9 cellular contexts compared by ENCODE assay signal in genomic region chr2:106566050-106566449, GRCh38.
DNase-seq lines count a peak whose midpoint lies in the region; ATAC-seq lines count a peak whose summit lies in the region.
"Had no signal": no experiment of that assay in that cellular context is flagged by ENCODE, and none has a peak within 500 bp of the region (broad histone marks: within the 10 kb centered on the region; RNA-seq: fewer than 3 reads in every experiment).

No MANE protein-coding gene starts in this region.

- peak overlapping the region; percentile 78 for H3K27ac Mint-ChIP-seq in activated CD4-positive, alpha-beta T cell treated with anti-CD3 and anti-CD28 coated beads for 36 hours
- no peak overlapping the region for H3K27ac Mint-ChIP-seq in immature natural killer cell
- no peak overlapping the region for H3K27ac Mint-ChIP-seq in activated T-helper 1 cell treated with anti-CD3 and anti-CD28 coated beads, Interleukin-12 subunit alpha, Interleukin-12 subunit beta, Interleukin-2, Interleukin-4 antibody, amounts not matched to agents 30 ng/mL and 10 ng/mL and 1 ng/mL, durations not matched to agents 14 hours and 24 hours and 36 hours

- peaks cover under 1% of the 10 kb centered on the region for H3K27me3 Mint-ChIP-seq in activated CD4-positive, alpha-beta T cell treated with anti-CD3 and anti-CD28 coated beads for 36 hours
- peaks cover 0 to 10% (median 8%) of the 10 kb centered on the region in 3 donors for H3K27me3 Mint-ChIP-seq in immature natural killer cell (ENCODE audit: low read depth in 3 of 3)
- H3K27me3 Mint-ChIP-seq in activated T-helper 1 cell treated with anti-CD3 and anti-CD28 coated beads, Interleukin-12 subunit alpha, Interleukin-12 subunit beta, Interleukin-2, Interleukin-4 antibody, amounts not matched to agents 30 ng/mL and 10 ng/mL and 1 ng/mL, durations not matched to agents 14 hours and 24 hours and 36 hours (ENCODE audit: insufficient read depth): peaks cover 2% of the 10 kb centered on the region

- H3K9me3 Mint-ChIP-seq in activated CD4-positive, alpha-beta T cell treated with anti-CD3 and anti-CD28 coated beads for 36 hours (ENCODE audit: low read depth): no peaks in the 10 kb centered on the region
- no peaks in the 10 kb centered on the region for H3K9me3 Mint-ChIP-seq in immature natural killer cell
- no peaks in the 10 kb centered on the region for H3K9me3 Mint-ChIP-seq in activated T-helper 1 cell treated with anti-CD3 and anti-CD28 coated beads, Interleukin-12 subunit alpha, Interleukin-12 subunit beta, Interleukin-2, Interleukin-4 antibody, amounts not matched to agents 30 ng/mL and 10 ng/mL and 1 ng/mL, durations not matched to agents 14 hours and 24 hours and 36 hours

- H3K36me3 Mint-ChIP-seq in activated CD4-positive, alpha-beta T cell treated with anti-CD3 and anti-CD28 coated beads for 36 hours (ENCODE audit: low read depth): no peaks in the 10 kb centered on the region
- H3K36me3 Mint-ChIP-seq in immature natural killer cell: peaks cover 0 to 4% (median 0%) of the 10 kb centered on the region in 3 donors
- no peaks in the 10 kb centered on the region for H3K36me3 Mint-ChIP-seq in activated T-helper 1 cell treated with anti-CD3 and anti-CD28 coated beads, Interleukin-12 subunit alpha, Interleukin-12 subunit beta, Interleukin-2, Interleukin-4 antibody, amounts not matched to agents 30 ng/mL and 10 ng/mL and 1 ng/mL, durations not matched to agents 14 hours and 24 hours and 36 hours (ENCODE audit: low read depth)

- H3K4me1 Mint-ChIP-seq in activated CD4-positive, alpha-beta T cell treated with anti-CD3 and anti-CD28 coated beads for 36 hours: peaks cover 29% of the 10 kb centered on the region
- H3K4me1 Mint-ChIP-seq in immature natural killer cell: no peaks in the 10 kb centered on the region
- peaks cover 5% of the 10 kb centered on the region for H3K4me1 Mint-ChIP-seq in activated T-helper 1 cell treated with anti-CD3 and anti-CD28 coated beads, Interleukin-12 subunit alpha, Interleukin-12 subunit beta, Interleukin-2, Interleukin-4 antibody, amounts not matched to agents 30 ng/mL and 10 ng/mL and 1 ng/mL, durations not matched to agents 14 hours and 24 hours and 36 hours (ENCODE audit: low read depth)

- peak; percentile 83 for DNase-seq in activated CD4-positive, alpha-beta T cell treated with anti-CD3 and anti-CD28 coated beads for 36 hours
- DNase-seq in activated CD4-positive, alpha-beta T cell treated with anti-CD3 and anti-CD28 coated beads, Interleukin-2, amount 50 U/mL, for 1 hour: no peak
- DNase-seq in SK-N-DZ (ENCODE audit: low spot score): peak; percentile 21
- peak; percentile 92 for DNase-seq in islet precursor cell
- peak; percentile 15 for DNase-seq in stimulated activated CD8-positive, alpha-beta memory T cell treated with anti-CD3 and anti-CD28 coated beads, Interleukin-4, amount 100 ng/mL, for 24 hours (ENCODE audit: low read depth)
- no peak for DNase-seq in immature natural killer cell
- DNase-seq in activated T-helper 1 cell treated with anti-CD3 and anti-CD28 coated beads, Interleukin-12 subunit alpha, Interleukin-12 subunit beta, Interleukin-2, Interleukin-4 antibody, amounts not matched to agents 30 ng/mL and 10 ng/mL and 1 ng/mL, durations not matched to agents 14 hours and 24 hours and 36 hours (ENCODE audit: low spot score): no peak
- DNase-seq: NCI-H1092 had no signal

- POLR2A ChIA-PET in activated CD4-positive, alpha-beta T cell treated with anti-CD3 and anti-CD28 coated beads for 36 hours (lab: Charles Lee): interaction anchor here (0.5 to 1.0 kb wide), 2 partner anchors 373 to 469 kb away, joined by 3 to 4 read pairs; no protein-coding TSS in a partner anchor

- intact Hi-C loops in activated CD4-positive, alpha-beta T cell treated with anti-CD3 and anti-CD28 coated beads for 36 hours (cut with DNase I, micrococcal nuclease): loop anchor here in 1 of 2 experiments (5.0 kb wide), 1 partner anchor 374 kb away; the partner anchor contains the start of gene UXS1
- intact Hi-C loops in activated T-helper 1 cell treated with anti-CD3 and anti-CD28 coated beads, Interleukin-12 subunit alpha, Interleukin-12 subunit beta, Interleukin-2, Interleukin-4 antibody, amounts not matched to agents 30 ng/mL and 10 ng/mL and 1 ng/mL, durations not matched to agents 14 hours and 24 hours and 36 hours (cut with micrococcal nuclease): no loop called here

- CTCF ChIA-PET in activated CD4-positive, alpha-beta T cell treated with anti-CD3 and anti-CD28 coated beads for 36 hours (lab: Charles Lee): interaction anchor here (0.7 to 3.1 kb wide), 7 partner anchors 9 to 23 kb away, joined by 3 to 19 read pairs (median 5); no protein-coding TSS in a partner anchor

- ATAC-seq in activated CD4-positive, alpha-beta T cell treated with anti-CD3 and anti-CD28 coated beads for 36 hours: peak; percentile 98
- no peak for ATAC-seq in HG03095 (IDR thresholded peaks at IDR 0.05; ENCODE audit: unreplicated experiment)

- H3K4me3 Mint-ChIP-seq in activated CD4-positive, alpha-beta T cell treated with anti-CD3 and anti-CD28 coated beads for 36 hours: no peak overlapping the region
- H3K4me3 Mint-ChIP-seq in immature natural killer cell: no peak overlapping the region
- H3K4me3 Mint-ChIP-seq in activated T-helper 1 cell treated with anti-CD3 and anti-CD28 coated beads, Interleukin-12 subunit alpha, Interleukin-12 subunit beta, Interleukin-2, Interleukin-4 antibody, amounts not matched to agents 30 ng/mL and 10 ng/mL and 1 ng/mL, durations not matched to agents 14 hours and 24 hours and 36 hours: no peak overlapping the region

Comparison
In these comparisons a context has a peak if more than half of its experiments do, and no peak if none do; other contexts are left out.
1. DNase-seq: peak in activated CD4-positive, alpha-beta T cell treated with anti-CD3 and anti-CD28 coated beads for 36 hours (single experiment), SK-N-DZ (single experiment), islet precursor cell (single experiment) and stimulated activated CD8-positive, alpha-beta memory T cell treated with anti-CD3 and anti-CD28 coated beads, Interleukin-4, amount 100 ng/mL, for 24 hours (single experiment); none in activated CD4-positive, alpha-beta T cell treated with anti-CD3 and anti-CD28 coated beads, Interleukin-2, amount 50 U/mL, for 1 hour (single experiment), immature natural killer cell (0 of 3) and activated T-helper 1 cell treated with anti-CD3 and anti-CD28 coated beads, Interleukin-12 subunit alpha, Interleukin-12 subunit beta, Interleukin-2, Interleukin-4 antibody, amounts not matched to agents 30 ng/mL and 10 ng/mL and 1 ng/mL, durations not matched to agents 14 hours and 24 hours and 36 hours (single experiment).